Comparison of ENCODE assay signal across 19 cellular contexts in the genomic region with DNA sequence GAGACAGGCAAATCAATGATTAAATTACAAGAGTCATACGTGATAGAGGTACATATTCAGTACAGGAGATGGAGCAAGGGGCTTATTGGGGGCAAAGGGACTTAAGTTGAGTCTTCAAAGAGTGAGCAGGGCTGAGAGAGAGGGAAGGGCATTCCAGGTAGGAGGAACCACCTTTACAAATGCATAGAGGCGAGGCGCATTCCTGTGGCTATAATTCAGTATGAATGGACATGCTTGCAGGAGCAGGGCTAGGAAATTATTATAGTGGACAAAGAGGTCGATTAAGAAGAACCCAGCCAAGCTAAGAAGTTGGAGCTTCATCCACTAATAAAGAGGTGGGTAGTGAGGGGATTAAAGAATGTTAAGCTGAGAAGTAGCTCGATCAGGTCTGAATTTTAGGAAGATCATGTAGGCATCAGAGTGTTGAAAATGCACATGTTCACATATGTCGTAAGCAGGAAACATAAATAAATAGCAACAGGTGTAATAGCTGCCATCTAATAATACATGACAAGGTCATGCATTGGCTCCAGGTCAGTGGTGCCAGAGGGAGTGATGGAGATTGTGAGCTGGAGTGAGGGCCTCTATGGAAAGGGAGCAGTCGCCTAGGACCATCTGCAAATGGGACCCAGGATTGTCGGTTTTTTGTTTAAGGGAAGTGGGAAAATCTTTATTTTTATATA. TPM values are rescaled to one million over a fixed set of nuclear protein-coding genes. Genes with fewer than 3 reads are reported as not detected.
DNase-seq lines count a peak whose midpoint lies in the region; ATAC-seq, FAIRE-seq and TF ChIP-seq lines count a peak whose summit lies in the region.
"Had no signal": no experiment of that assay in that cellular context is flagged by ENCODE, and none has a peak within 500 bp of the region (broad histone marks: within the 10 kb centered on the region; RNA-seq: fewer than 3 reads in every experiment).

No MANE protein-coding gene starts in this region.

- CTCF ChIA-PET in HCT116 (lab: Charles Lee) = no interaction called here

- BruUV-seq in HCT116 (replicated peaks; lab: Mats Ljungman, UMichigan) = no TSS peak

- H3K9ac ChIP-seq in HCT116 (ENCODE audit: low read length) = no peak overlapping the region
- H3K9ac ChIP-seq: GM23248 had no signal

- POLR2A ChIA-PET in HCT116 (lab: Charles Lee) = no interaction called here

- H2AFZ ChIP-seq in HCT116 (ENCODE audit: low read depth, low read length, poor library complexity, severe bottlenecking) = no peak overlapping the region
- H2AFZ ChIP-seq: GM23248 had no signal

- peak; percentile 68; the same call in 1 of the 2 replicates for ATAC-seq in HCT116
- ATAC-seq in HG03442 (IDR thresholded peaks at IDR 0.05; ENCODE audit: unreplicated experiment) = no peak
- ATAC-seq: K562 had no signal

- H3K27ac ChIP-seq in HCT116 (ENCODE audit: low read depth, low read length) (no peak overlapping the region), tibial artery (no peak overlapping the region)
- H3K27ac ChIP-seq: GM23248 had no signal

- H3K4me3 ChIP-seq in HCT116 (replicated peaks in 1 of 2; ENCODE audit: low read depth in 1 of 2, low read length in 2 of 2) (no peak overlapping the region), bronchial epithelial cell (ENCODE audit: low read depth, low read length) (no peak overlapping the region), tibial artery (no peak overlapping the region)
- H3K4me3 ChIP-seq: GM23248, HAP-1, K562 had no signal

- DNase-seq in HCT116 (ENCODE audit: low read depth, low spot score) (no peak), LoVo (ENCODE audit: low spot score) (peak; percentile 34), bronchial epithelial cell (ENCODE audit: low read depth) (peak; percentile 27), nephron progenitor cell (no peak), NCI-H1436 treated with DMSO at 0.1 percent for 48 hours (lab: John Stamatoyannopoulos, UW) (no peak), NCI-H2171 treated with DMSO at 0.1 percent for 48 hours (lab: John Stamatoyannopoulos, UW) (no peak), tibial artery (no peak)
- DNase-seq: C1 segment of cervical spinal cord; CD4-positive, alpha-beta T cell; DMS79 treated with DMSO at 0.1 percent for 48 hours; EL; GM23248 had no signal

- H3K27me3 ChIP-seq in HCT116 (ENCODE audit: insufficient read depth, low read length) (no peaks in the 10 kb centered on the region), bronchial epithelial cell (ENCODE audit: control insufficient read depth, insufficient read depth, low read length) (no peaks in the 10 kb centered on the region), tibial artery (no peaks in the 10 kb centered on the region)

- H3K9me2 ChIP-seq in HCT116 (ENCODE audit: insufficient read depth) = no peaks in the 10 kb centered on the region

- no peak overlapping the region for H3K4me3 Mint-ChIP-seq in nephron progenitor cell
- H3K4me3 Mint-ChIP-seq: B cell; CD4-positive, alpha-beta T cell had no signal

- H3K9me3 ChIP-seq in HCT116 (ENCODE audit: control insufficient read depth in 1 of 2, insufficient read depth in 1 of 2, low read depth in 1 of 2, low read length in 2 of 2) = no peaks in the 10 kb centered on the region
- H3K9me3 ChIP-seq in tibial artery = no peaks in the 10 kb centered on the region
- H3K9me3 ChIP-seq: HAP-1 had no signal

- no peaks in the 10 kb centered on the region for H4K20me1 ChIP-seq in HCT116 (ENCODE audit: insufficient read depth)

- H3K4me2 ChIP-seq in HCT116 (ENCODE audit: low read length) = peak overlapping the region; percentile 14; the same call in 1 of the 2 replicates

- H3K9me3 Mint-ChIP-seq in nephron progenitor cell = no peaks in the 10 kb centered on the region
- H3K9me3 Mint-ChIP-seq: CD4-positive, alpha-beta T cell had no signal

- peaks cover 3% of the 10 kb centered on the region for H3K27me3 Mint-ChIP-seq in nephron progenitor cell (ENCODE audit: low read depth, poor library complexity)
- H3K27me3 Mint-ChIP-seq: CD4-positive, alpha-beta T cell had no signal

- TF ChIP-seq CTCF in HCT116 (IDR thresholded peaks at IDR 0.05 in 2 of 3, conservative IDR thresholded peaks at IDR 0.05 in 1 of 3; ENCODE audit: borderline replicate concordance in 1 of 3, insufficient read depth in 1 of 3, low read depth in 2 of 3, low read length in 2 of 3) (no peak), bronchial epithelial cell (IDR thresholded peaks at IDR 0.05; ENCODE audit: insufficient read depth, low read length, severe bottlenecking) (no peak), nephron progenitor cell (IDR thresholded peaks at IDR 0.05) (no peak), tibial artery (IDR thresholded peaks at IDR 0.05) (no peak)

- no peak for FAIRE-seq in bronchial epithelial cell (lab: Jason Lieb, UNC)
- FAIRE-seq: A204.1, G401.6, GM12891, K562 had no signal

- H3K36me3 ChIP-seq in HCT116 (ENCODE audit: control insufficient read depth in 1 of 2, insufficient read depth in 2 of 2, low read length in 2 of 2) (no peaks in the 10 kb centered on the region), bronchial epithelial cell (ENCODE audit: control insufficient read depth, insufficient read depth, low read length) (no peaks in the 10 kb centered on the region), tibial artery (no peaks in the 10 kb centered on the region)
- H3K36me3 ChIP-seq: HAP-1 had no signal

- H3K4me1 ChIP-seq in HCT116 (ENCODE audit: control insufficient read depth in 1 of 2, insufficient read depth in 2 of 2, low read length in 2 of 2) (peaks cover 3 to 7% of the 10 kb centered on the region in 2 experiments; a peak in 3 of 4 replicates), tibial artery (no peaks in the 10 kb centered on the region)
- H3K4me1 ChIP-seq: HAP-1 had no signal

- H3K4me1 Mint-ChIP-seq in nephron progenitor cell = peaks cover 19% of the 10 kb centered on the region

- no peaks in the 10 kb centered on the region for H3K79me2 ChIP-seq in HCT116 (ENCODE audit: insufficient read depth, low read length)

- RAD21 ChIA-PET in HCT116 (lab: Charles Lee; ENCODE audit: low non-redundant PET in 1 of 2, low total read pairs in 2 of 2, uncharacterized antibody in 2 of 2, unreplicated experiment in 2 of 2) = no interaction called here

- no peak for TF ChIP-seq RAD21 in HCT116 (IDR thresholded peaks at IDR 0.05; ENCODE audit: low read depth)

- TF ChIP-seq POLR2A in HCT116 (IDR thresholded peaks at IDR 0.05; ENCODE audit: borderline replicate concordance, extremely low read depth, insufficient read depth, insufficient read length) = no peak

- intact Hi-C loops in HCT116 (cut with micrococcal nuclease) (no loop called here), tibial artery (cut with DNase I; ENCODE audit: low total_unique reads) (loop anchor here (10.0 kb wide), 1 partner anchor 278 kb away; a partner anchor contains a TSS)

- peak overlapping the region; percentile 2 for H3K27ac Mint-ChIP-seq in nephron progenitor cell
- H3K27ac Mint-ChIP-seq: B cell; CD4-positive, alpha-beta T cell had no signal

- H3K36me3 Mint-ChIP-seq in nephron progenitor cell (ENCODE audit: low read depth) = no peaks in the 10 kb centered on the region

TF ChIP-seq in HCT116, 20 proteins besides CTCF, POLR2A, EP300 and RAD21 (continues in another document):
- no peak for TF ChIP-seq YY1 (IDR thresholded peaks at IDR 0.05; ENCODE audit: extremely low read depth, insufficient replicate concordance, low read depth, low read length)
- TF ChIP-seq JUND (IDR thresholded peaks at IDR 0.05) = no peak
- TF ChIP-seq CEBPB (IDR thresholded peaks at IDR 0.05; ENCODE audit: low read depth) = no peak
- TF ChIP-seq SRF (IDR thresholded peaks at IDR 0.05; ENCODE audit: low read depth) = no peak
- TF ChIP-seq, protein P1, sequence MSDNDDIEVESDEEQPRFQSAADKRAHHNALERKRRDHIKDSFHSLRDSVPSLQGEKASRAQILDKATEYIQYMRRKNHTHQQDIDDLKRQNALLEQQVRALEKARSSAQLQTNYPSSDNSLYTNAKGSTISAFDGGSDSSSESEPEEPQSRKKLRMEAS (IDR thresholded peaks at IDR 0.05) = no peak
- TF ChIP-seq SIN3A (IDR thresholded peaks at IDR 0.05; ENCODE audit: low read depth) = no peak
- TF ChIP-seq, protein P2, sequence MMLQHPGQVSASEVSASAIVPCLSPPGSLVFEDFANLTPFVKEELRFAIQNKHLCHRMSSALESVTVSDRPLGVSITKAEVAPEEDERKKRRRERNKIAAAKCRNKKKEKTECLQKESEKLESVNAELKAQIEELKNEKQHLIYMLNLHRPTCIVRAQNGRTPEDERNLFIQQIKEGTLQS (IDR thresholded peaks at IDR 0.05) = no peak
- no peak for TF ChIP-seq CBX3 (IDR thresholded peaks at IDR 0.05; ENCODE audit: low read depth)
- TF ChIP-seq ZFX (IDR thresholded peaks at IDR 0.05) = no peak
- TF ChIP-seq, protein P3, sequence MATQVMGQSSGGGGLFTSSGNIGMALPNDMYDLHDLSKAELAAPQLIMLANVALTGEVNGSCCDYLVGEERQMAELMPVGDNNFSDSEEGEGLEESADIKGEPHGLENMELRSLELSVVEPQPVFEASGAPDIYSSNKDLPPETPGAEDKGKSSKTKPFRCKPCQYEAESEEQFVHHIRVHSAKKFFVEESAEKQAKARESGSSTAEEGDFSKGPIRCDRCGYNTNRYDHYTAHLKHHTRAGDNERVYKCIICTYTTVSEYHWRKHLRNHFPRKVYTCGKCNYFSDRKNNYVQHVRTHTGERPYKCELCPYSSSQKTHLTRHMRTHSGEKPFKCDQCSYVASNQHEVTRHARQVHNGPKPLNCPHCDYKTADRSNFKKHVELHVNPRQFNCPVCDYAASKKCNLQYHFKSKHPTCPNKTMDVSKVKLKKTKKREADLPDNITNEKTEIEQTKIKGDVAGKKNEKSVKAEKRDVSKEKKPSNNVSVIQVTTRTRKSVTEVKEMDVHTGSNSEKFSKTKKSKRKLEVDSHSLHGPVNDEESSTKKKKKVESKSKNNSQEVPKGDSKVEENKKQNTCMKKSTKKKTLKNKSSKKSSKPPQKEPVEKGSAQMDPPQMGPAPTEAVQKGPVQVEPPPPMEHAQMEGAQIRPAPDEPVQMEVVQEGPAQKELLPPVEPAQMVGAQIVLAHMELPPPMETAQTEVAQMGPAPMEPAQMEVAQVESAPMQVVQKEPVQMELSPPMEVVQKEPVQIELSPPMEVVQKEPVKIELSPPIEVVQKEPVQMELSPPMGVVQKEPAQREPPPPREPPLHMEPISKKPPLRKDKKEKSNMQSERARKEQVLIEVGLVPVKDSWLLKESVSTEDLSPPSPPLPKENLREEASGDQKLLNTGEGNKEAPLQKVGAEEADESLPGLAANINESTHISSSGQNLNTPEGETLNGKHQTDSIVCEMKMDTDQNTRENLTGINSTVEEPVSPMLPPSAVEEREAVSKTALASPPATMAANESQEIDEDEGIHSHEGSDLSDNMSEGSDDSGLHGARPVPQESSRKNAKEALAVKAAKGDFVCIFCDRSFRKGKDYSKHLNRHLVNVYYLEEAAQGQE (IDR thresholded peaks at IDR 0.05; ENCODE audit: low read depth) = no peak
- no peak for TF ChIP-seq SP1 (IDR thresholded peaks at IDR 0.05; ENCODE audit: low read depth)
- no peak for TF ChIP-seq ELF1 (IDR thresholded peaks at IDR 0.05; ENCODE audit: borderline replicate concordance, low read depth)

RNA-seq across cellular contexts. Expression of a gene that starts 12.0 kb away (rescaled TPM):
- total RNA-seq in HCT116 (2021; ENCODE audit: unreplicated experiment) = 424 TPM
- polyA plus RNA-seq in HCT116 (2012) = 261 and 282 TPM in 2 replicates
- total RNA-seq in bronchial epithelial cell = 259 and 495 TPM in 2 replicates

RNA-seq across cellular contexts. Expression of a gene that starts 40.9 kb away (rescaled TPM):
- 48.1 TPM for total RNA-seq in HCT116 (2021; ENCODE audit: unreplicated experiment)
- polyA plus RNA-seq in HCT116 (2012) = 11.7 and 18.0 TPM in 2 replicates
- 9.0 and 11.1 TPM in 2 replicates for total RNA-seq in bronchial epithelial cell

Comparison
In these comparisons a context has a peak if more than half of its experiments do, and no peak if none do; other contexts are left out.
1. DNase-seq: peak in LoVo (single experiment) and bronchial epithelial cell (single experiment); none in HCT116 (single experiment), nephron progenitor cell (single experiment), NCI-H1436 treated with DMSO at 0.1 percent for 48 hours (single experiment), NCI-H2171 treated with DMSO at 0.1 percent for 48 hours (single experiment) and tibial artery (0 of 2).